8 cellular contexts compared by ENCODE assay signal in the genomic region with DNA sequence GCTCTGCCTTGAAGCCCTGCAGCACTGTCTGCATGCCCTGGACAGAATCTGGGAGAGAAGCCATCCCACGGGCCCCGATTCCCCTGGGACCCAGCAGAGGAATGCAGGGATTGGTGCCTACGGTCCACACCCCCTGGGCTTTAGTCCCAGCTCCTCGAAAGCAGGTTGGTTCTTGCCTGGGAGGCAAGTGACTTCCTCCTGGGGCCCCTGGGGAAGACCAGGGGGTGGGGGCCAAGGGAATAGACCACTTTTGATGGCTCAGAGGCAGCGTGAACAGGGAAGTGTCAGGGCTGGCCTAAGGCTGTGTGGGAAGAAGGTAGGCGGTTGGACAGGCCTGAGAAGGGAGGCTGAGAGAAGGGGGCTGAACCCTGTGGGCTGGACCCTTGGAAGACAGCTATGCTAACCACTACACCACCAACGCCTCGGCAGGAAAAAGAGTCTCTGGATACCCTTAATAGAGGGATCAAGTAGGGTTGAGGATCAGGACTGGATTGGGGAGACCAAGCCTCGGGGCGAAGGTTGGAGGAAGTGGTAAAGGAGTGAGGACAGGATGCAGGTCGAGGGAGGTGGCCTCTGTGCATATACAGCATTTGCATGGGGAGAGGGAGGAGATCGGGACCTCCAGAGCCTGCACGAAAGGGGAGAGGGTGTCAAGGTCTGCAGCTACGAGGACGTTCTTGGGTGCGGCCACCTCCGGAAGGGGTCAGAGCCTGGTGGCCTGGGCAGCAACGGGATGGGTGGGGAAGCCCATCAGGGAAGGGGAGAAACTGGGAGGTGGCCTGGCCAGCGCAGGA. TPM values are rescaled to one million over a fixed set of nuclear protein-coding genes. Genes with fewer than 3 reads are reported as not detected.
A peak's percentile ranks its signal among the peaks of the same experiment; 100 is the strongest.
DNase-seq lines count a peak whose midpoint lies in the region; ATAC-seq and TF ChIP-seq lines count a peak whose summit lies in the region.

No MANE protein-coding gene starts in this region.

- WGBS in mesenchymal stem cell, result 14% methylated on average over 18 of the region's 19 CpGs

- H2BK120ac ChIP-seq in mesenchymal stem cell (ENCODE audit: low read depth, low read length), result peak overlapping the region; percentile 27

- peak overlapping the region; percentile 77 for H4K91ac ChIP-seq in mesenchymal stem cell (ENCODE audit: low read length)

- peak overlapping the region; percentile 96 for H2AFZ ChIP-seq in mesenchymal stem cell (ENCODE audit: low read depth, low read length)

- DNase-seq in EL (peak; percentile 65), Panc1 (ENCODE audit: low read depth, low spot score) (no peak), dedifferentiated amniotic fluid mesenchymal stem cell (ENCODE audit: extremely low spot score) (peak; percentile 26), mesenchymal stem cell (peak; percentile 37), upper lobe of right lung (no peak), DMS114 treated with DMSO at 0.1 percent for 48 hours (lab: John Stamatoyannopoulos, UW; ENCODE audit: unreplicated experiment) (no peak)

- H3K27me3 ChIP-seq in Panc1 (ENCODE audit: control insufficient read depth, insufficient read depth, low read length) (no peaks in the 10 kb centered on the region), mesenchymal stem cell (ENCODE audit: control insufficient read depth in 1 of 2, insufficient read depth in 1 of 2, low read length in 2 of 2) (no peaks in the 10 kb centered on the region), upper lobe of right lung (no peaks in the 10 kb centered on the region)

- H3K9me3 ChIP-seq in Panc1 (ENCODE audit: control insufficient read depth, insufficient read depth, low read depth, low read length) (no peaks in the 10 kb centered on the region), mesenchymal stem cell (ENCODE audit: control insufficient read depth, low read length) (no peaks in the 10 kb centered on the region), upper lobe of right lung (no peaks in the 10 kb centered on the region)

- peak overlapping the region; percentile 26 for H2AK5ac ChIP-seq in mesenchymal stem cell (ENCODE audit: low read length, severe bottlenecking)

- CTCF ChIA-PET in Panc1 (lab: Charles Lee), result no interaction called here

- H3K23ac ChIP-seq in mesenchymal stem cell (ENCODE audit: low read length in 2 of 2), result peak overlapping the region in 1 of 2 experiments; percentile 90

- BruUV-seq in Panc1 (replicated peaks; lab: Mats Ljungman, UMichigan), result no TSS peak

- in situ Hi-C loops in Panc1 (cut with HindIII; ENCODE audit: low pct_unique_long_range_greater_than_20kb, low sequenced_read_pairs), result no loop called here

- peak overlapping the region; percentile 70 for H3K4me2 ChIP-seq in mesenchymal stem cell (ENCODE audit: low read length, poor library complexity, severe bottlenecking)

- H3K36me3 ChIP-seq in Panc1 (ENCODE audit: control insufficient read depth, insufficient read depth, low read length), result peaks cover 7% of the 10 kb centered on the region
- H3K36me3 ChIP-seq in mesenchymal stem cell (ENCODE audit: control insufficient read depth in 1 of 2, insufficient read depth in 2 of 2, low read depth in 1 of 2, low read length in 2 of 2), result peaks cover 32 to 34% of the 10 kb centered on the region in 2 experiments
- H3K36me3 ChIP-seq in upper lobe of right lung, result peaks cover 40% of the 10 kb centered on the region

- ATAC-seq in GM21717 (IDR thresholded peaks at IDR 0.05; ENCODE audit: unreplicated experiment) (peak; percentile 13), Panc1 (no peak; the same call in 1 of the 2 replicates), upper lobe of right lung (peak; percentile 0), HG03520 (IDR thresholded peaks at IDR 0.05; ENCODE audit: unreplicated experiment) (no peak)

- intact Hi-C loops in Panc1 (cut with micrococcal nuclease; ENCODE audit: unreplicated experiment), result no loop called here
- intact Hi-C loops in upper lobe of right lung (cut with DNase I), result no loop called here

- peak overlapping the region; percentile 55 for H2BK15ac ChIP-seq in mesenchymal stem cell (ENCODE audit: low read depth, poor library complexity, severe bottlenecking)

- POLR2A ChIA-PET in Panc1 (lab: Charles Lee), result no interaction called here

- peak overlapping the region; percentile 97 for H3K18ac ChIP-seq in mesenchymal stem cell (ENCODE audit: low read depth in 1 of 2, low read length in 2 of 2)

- H2BK12ac ChIP-seq in mesenchymal stem cell (ENCODE audit: low read length in 2 of 2), result peak overlapping the region; percentile 51 to 54

- H3K4me1 ChIP-seq in Panc1 (ENCODE audit: control insufficient read depth, insufficient read depth, low read length), result peaks cover 37% of the 10 kb centered on the region
- H3K4me1 ChIP-seq in mesenchymal stem cell (ENCODE audit: control insufficient read depth, insufficient read depth, low read depth, low read length), result peaks cover 37% of the 10 kb centered on the region
- H3K4me1 ChIP-seq in upper lobe of right lung, result peaks cover 27% of the 10 kb centered on the region

- H3K27ac ChIP-seq in Panc1 (ENCODE audit: low read length) (peak overlapping the region; percentile 94), mesenchymal stem cell (ENCODE audit: low read length, poor library complexity, severe bottlenecking) (peak overlapping the region; percentile 87), upper lobe of right lung (peak overlapping the region; percentile 92)

- TF ChIP-seq CTCF in Panc1 (IDR thresholded peaks at IDR 0.05) (no peak), upper lobe of right lung (IDR thresholded peaks at IDR 0.05) (no peak)

- peaks cover 3% of the 10 kb centered on the region for H3K79me1 ChIP-seq in mesenchymal stem cell (replicated peaks; ENCODE audit: low read length, poor library complexity, severe bottlenecking)

- H3K14ac ChIP-seq in mesenchymal stem cell (ENCODE audit: low read length in 2 of 2), result peak overlapping the region in 1 of 2 experiments; percentile 96

- H3K9ac ChIP-seq in mesenchymal stem cell (ENCODE audit: low read length), result peak overlapping the region; percentile 96

- H3K4me3 ChIP-seq in Panc1 (ENCODE audit: low read depth in 2 of 2, low read length in 2 of 2) (peak overlapping the region; percentile 88 to 97), mesenchymal stem cell (ENCODE audit: insufficient read depth in 1 of 2, low read depth in 1 of 2, low read length in 2 of 2) (peak overlapping the region; percentile 89), upper lobe of right lung (peak overlapping the region; percentile 97)

- peak overlapping the region; percentile 74 for H4K8ac ChIP-seq in mesenchymal stem cell (ENCODE audit: low read length)

- H3K4ac ChIP-seq in mesenchymal stem cell (ENCODE audit: low read depth in 1 of 2, low read length in 2 of 2), result peak overlapping the region; percentile 93 to 95

- peak overlapping the region; percentile 71 for H2BK5ac ChIP-seq in mesenchymal stem cell (ENCODE audit: low read depth, low read length, poor library complexity, severe bottlenecking)

RNA-seq across cellular contexts. Expression of gene DPP9, which starts 0.8 kb away (rescaled TPM):
- total RNA-seq in Panc1 (2021; ENCODE audit: unreplicated experiment) (108 TPM), upper lobe of right lung (75.8 TPM)
- 91.4 TPM for polyA plus RNA-seq in Panc1 (2012; ENCODE audit: insufficient read length)
- 41.4 TPM for polyA plus RNA-seq in mesenchymal stem cell (2013, experiment 1 of 2)
- 41.4 TPM for polyA plus RNA-seq in mesenchymal stem cell (2013, experiment 2 of 2)

RNA-seq across cellular contexts. Expression of gene MYDGF, which starts 52.7 kb away (rescaled TPM):
- total RNA-seq in Panc1 (2021; ENCODE audit: unreplicated experiment) (78.1 TPM), upper lobe of right lung (94.2 TPM)
- polyA plus RNA-seq in Panc1 (2012; ENCODE audit: insufficient read length), result 190 TPM
- 184 TPM for polyA plus RNA-seq in mesenchymal stem cell (2013, experiment 1 of 2)
- 188 TPM for polyA plus RNA-seq in mesenchymal stem cell (2013, experiment 2 of 2)

Comparison
In these comparisons a context has a peak if more than half of its experiments do, and no peak if none do; other contexts are left out.
1. DNase-seq: peak in EL (single experiment), dedifferentiated amniotic fluid mesenchymal stem cell (single experiment) and mesenchymal stem cell (single experiment); none in Panc1 (single experiment), upper lobe of right lung (single experiment) and DMS114 treated with DMSO at 0.1 percent for 48 hours (single experiment).
2. ATAC-seq: peak in GM21717 (single experiment) and upper lobe of right lung (single experiment); none in Panc1 (single experiment) and HG03520 (single experiment).
3. Peak in every context shown above with its lines, with median percentiles within 50 percentile points of each other: H3K27ac ChIP-seq and H3K4me3 ChIP-seq.